In genomic region chrX:34559325-34559724, GRCh38 we compare ENCODE assay signal across 1 cellular context.
TF ChIP-seq lines count a peak whose summit lies in the region.

No MANE protein-coding gene starts in this region.

TF ChIP-seq in GM12878, 131 proteins besides CTCF, POLR2A, EP300 and RAD21 (continued from another document):
- no peak for TF ChIP-seq LARP7 (IDR thresholded peaks at IDR 0.05)
- TF ChIP-seq BCL3 (IDR thresholded peaks at IDR 0.05; ENCODE audit: borderline replicate concordance, insufficient read depth, low read depth, low read length, poor library complexity, severe bottlenecking), result no peak
- no peak for TF ChIP-seq SMAD5 (IDR thresholded peaks at IDR 0.05; ENCODE audit: low read depth)
